23 cellular contexts compared by ENCODE assay signal in genomic region chr1:97053275-97053674, GRCh38.
"Had no signal": no experiment of that assay in that cellular context is flagged by ENCODE, and none has a peak within 500 bp of the region (broad histone marks: within the 10 kb centered on the region; RNA-seq: fewer than 3 reads in every experiment).

No MANE protein-coding gene starts in this region.

- H3K27me3 Mint-ChIP-seq: stimulated activated naive B cell treated with anti-CD40 and anti-IgM and Interleukin-4, amounts not matched to agents 10 μg/mL and 1 μg/mL and 100 μg/mL, for 72 hours had no signal

- H3K4me3 Mint-ChIP-seq: naive thymus-derived CD4-positive, alpha-beta T cell; neural crest cell; stimulated activated naive B cell treated with anti-CD40 and anti-IgM and Interleukin-4, amounts not matched to agents 10 μg/mL and 1 μg/mL and 100 μg/mL, for 72 hours; stimulated activated naive CD8-positive, alpha-beta T cell treated with anti-CD3 and anti-CD28 coated beads, Interleukin-15, amount 100 ng/mL, for 72 hours had no signal

- ATAC-seq: esophagus mucosa; gastrocnemius medialis; heart right ventricle; naive thymus-derived CD4-positive, alpha-beta T cell; psoas muscle; sciatic nerve; stimulated activated naive B cell treated with anti-CD40 and anti-IgM and Interleukin-4, amounts not matched to agents 10 μg/mL and 1 μg/mL and 100 μg/mL, for 72 hours; stimulated activated naive CD8-positive, alpha-beta T cell treated with anti-CD3 and anti-CD28 coated beads, Interleukin-15, amount 100 ng/mL, for 72 hours; upper lobe of right lung had no signal

- DNase-seq: effector memory CD4-positive, alpha-beta T cell; gastrocnemius medialis; heart right ventricle; hypothalamus; kidney glomerular epithelial cell; mesendoderm; naive thymus-derived CD4-positive, alpha-beta T cell; occipital lobe; psoas muscle; retina; spleen; stimulated activated CD4-positive, alpha-beta T cell treated with anti-CD3 and anti-CD28 coated beads, Interleukin-15, amount 100 ng/mL, for 24 hours; stimulated activated CD4-positive, alpha-beta T cell treated with anti-CD3 and anti-CD28 coated beads, Interleukin-2, amount 100 ng/mL, for 24 hours; stimulated activated CD4-positive, alpha-beta T cell treated with anti-CD3 and anti-CD28 coated beads, Interleukin-4, amount 100 ng/mL, for 4 hours; stimulated activated naive B cell treated with anti-CD40 and anti-IgM and Interleukin-4, amounts not matched to agents 10 μg/mL and 1 μg/mL and 100 μg/mL, for 72 hours; stimulated activated naive CD8-positive, alpha-beta T cell treated with anti-CD3 and anti-CD28 coated beads, Interleukin-15, amount 100 ng/mL, for 72 hours; testis; upper lobe of right lung had no signal

- FAIRE-seq: endometrium, islet of Langerhans had no signal

- H3K4me1 Mint-ChIP-seq: stimulated activated naive B cell treated with anti-CD40 and anti-IgM and Interleukin-4, amounts not matched to agents 10 μg/mL and 1 μg/mL and 100 μg/mL, for 72 hours; stimulated activated naive CD8-positive, alpha-beta T cell treated with anti-CD3 and anti-CD28 coated beads, Interleukin-15, amount 100 ng/mL, for 72 hours had no signal

- H3K27ac Mint-ChIP-seq: naive thymus-derived CD4-positive, alpha-beta T cell; stimulated activated naive B cell treated with anti-CD40 and anti-IgM and Interleukin-4, amounts not matched to agents 10 μg/mL and 1 μg/mL and 100 μg/mL, for 72 hours; stimulated activated naive CD8-positive, alpha-beta T cell treated with anti-CD3 and anti-CD28 coated beads, Interleukin-15, amount 100 ng/mL, for 72 hours had no signal
